In genomic region chr6:2809015-2809414, GRCh38 we compare ENCODE assay signal across 2 cellular contexts.
TF ChIP-seq lines count a peak whose summit lies in the region.

No MANE protein-coding gene starts in this region.

TF ChIP-seq in HepG2, 621 proteins besides CTCF, POLR2A, EP300 and RAD21 (continues in another document):
- TF ChIP-seq TGIF2 (CRISPR knock-in tag; IDR thresholded peaks at IDR 0.05) (peak; percentile 37; the same call in 1 of the 2 replicates), KDM6A (CRISPR knock-in tag; IDR thresholded peaks at IDR 0.05; ENCODE audit: low read depth) (0 out of 2 replicates have a peak, but pooled peaks have one; percentile 17), FOXO1 (CRISPR knock-in tag; IDR thresholded peaks at IDR 0.05) (0 out of 2 replicates have a peak, but pooled peaks have one; percentile 45), FOXP4 (CRISPR knock-in tag; IDR thresholded peaks at IDR 0.05) (peak; percentile 38; the same call in 1 of the 2 replicates), TP53 (CRISPR knock-in tag; conservative IDR thresholded peaks at IDR 0.05) (no peak), FOSL1 (CRISPR knock-in tag; IDR thresholded peaks at IDR 0.05; ENCODE audit: borderline replicate concordance) (no peak), ZNF124 (CRISPR knock-in tag; IDR thresholded peaks at IDR 0.05) (no peak), AHDC1 (CRISPR knock-in tag; IDR thresholded peaks at IDR 0.05; ENCODE audit: borderline replicate concordance) (peak; percentile 56; the same call in 1 of the 2 replicates), RARA (CRISPR knock-in tag; IDR thresholded peaks at IDR 0.05) (peak; percentile 41), HMGXB3 (CRISPR knock-in tag; IDR thresholded peaks at IDR 0.05; ENCODE audit: borderline replicate concordance) (peak; percentile 26; the same call in 1 of the 2 replicates)

TF ChIP-seq in SK-N-SH treated with all-trans-retinoic acid at 6 μM for 48 hours, 23 proteins besides CTCF, POLR2A, EP300 and RAD21:
- no peak for TF ChIP-seq CSDC2 (CRISPR knock-in tag; IDR thresholded peaks at IDR 0.05)
- no peak for TF ChIP-seq ZNF70 (CRISPR knock-in tag; IDR thresholded peaks at IDR 0.05)
- no peak for TF ChIP-seq PPARA (CRISPR knock-in tag; IDR thresholded peaks at IDR 0.05; ENCODE audit: borderline replicate concordance)
- TF ChIP-seq TSHZ2 (CRISPR knock-in tag; IDR thresholded peaks at IDR 0.05) = no peak
- no peak for TF ChIP-seq PATZ1 (CRISPR knock-in tag; IDR thresholded peaks at IDR 0.05; ENCODE audit: borderline replicate concordance)
- TF ChIP-seq ZNF8 (CRISPR knock-in tag; IDR thresholded peaks at IDR 0.05) = no peak
- no peak for TF ChIP-seq ZC3H10 (CRISPR knock-in tag; IDR thresholded peaks at IDR 0.05)
- TF ChIP-seq RARB (CRISPR knock-in tag; IDR thresholded peaks at IDR 0.05) = no peak
- no peak for TF ChIP-seq ARNTL (CRISPR knock-in tag; IDR thresholded peaks at IDR 0.05; ENCODE audit: borderline replicate concordance, low read depth)
- no peak for TF ChIP-seq OSR1 (CRISPR knock-in tag; IDR thresholded peaks at IDR 0.05)
- TF ChIP-seq TCF4 (CRISPR knock-in tag; IDR thresholded peaks at IDR 0.05; ENCODE audit: borderline replicate concordance) = no peak
TF ChIP-seq in SK-N-SH treated with all-trans-retinoic acid at 6 μM for 48 hours: peak in this region for 0.
